In genomic region chr3:53789459-53789858, GRCh38 we compare ENCODE assay signal across 29 cellular contexts. TPM values are rescaled to one million over a fixed set of nuclear protein-coding genes. Genes with fewer than 3 reads are reported as not detected.
A peak's percentile ranks its signal among the peaks of the same experiment; 100 is the strongest.
DNase-seq lines count a peak whose midpoint lies in the region; ATAC-seq and TF ChIP-seq lines count a peak whose summit lies in the region.
"Had no signal": no experiment of that assay in that cellular context is flagged by ENCODE, and none has a peak within 500 bp of the region (broad histone marks: within the 10 kb centered on the region; RNA-seq: fewer than 3 reads in every experiment).

No MANE protein-coding gene starts in this region.

- no peak overlapping the region for H3K9ac ChIP-seq in trophoblast cell (ENCODE audit: low read length)
- H3K9ac ChIP-seq: BLaER1 had no signal

- H4K91ac ChIP-seq in trophoblast cell (ENCODE audit: low read depth, low read length) = no peak overlapping the region

- H3K27me3 Mint-ChIP-seq in natural killer cell treated with Interleukin-12 subunit alpha and Interleukin-12 subunit beta and Interleukin-15 and Interleukin-18, amount 100 ng/mL, for 72 hours = peaks cover 5 to 29% of the 10 kb centered on the region in 2 donors
- H3K27me3 Mint-ChIP-seq in natural killer cell (ENCODE audit: low read depth in 2 of 2) (peaks cover 17 to 22% of the 10 kb centered on the region in 2 donors), WTC11 (ENCODE audit: low read depth) (no peaks in the 10 kb centered on the region), endothelial cell (ENCODE audit: unreplicated experiment) (peaks cover 5% of the 10 kb centered on the region)
- peaks cover 23% of the 10 kb centered on the region for H3K27me3 Mint-ChIP-seq in activated naive CD4-positive, alpha-beta T cell treated with anti-CD3 and anti-CD28 coated beads, Interleukin-2, amount 10 ng/mL, durations not matched to agents 7 days and 5 days
- H3K27me3 Mint-ChIP-seq: CD4-positive, CD25-positive, alpha-beta regulatory T cell had no signal

- no peak overlapping the region for H3K4me2 ChIP-seq in trophoblast cell (ENCODE audit: low read length)
- H3K4me2 ChIP-seq: A549, BLaER1 had no signal

- no peaks in the 10 kb centered on the region for H3K4me1 Mint-ChIP-seq in natural killer cell treated with Interleukin-12 subunit alpha and Interleukin-12 subunit beta and Interleukin-15 and Interleukin-18, amount 100 ng/mL, for 72 hours (ENCODE audit: low read depth in 2 of 2)
- H3K4me1 Mint-ChIP-seq in natural killer cell = no peaks in the 10 kb centered on the region
- peaks cover 8% of the 10 kb centered on the region for H3K4me1 Mint-ChIP-seq in WTC11
- H3K4me1 Mint-ChIP-seq in endothelial cell (ENCODE audit: unreplicated experiment) = no peaks in the 10 kb centered on the region
- no peaks in the 10 kb centered on the region for H3K4me1 Mint-ChIP-seq in activated naive CD4-positive, alpha-beta T cell treated with anti-CD3 and anti-CD28 coated beads, Interleukin-2, amount 10 ng/mL, durations not matched to agents 7 days and 5 days
- H3K4me1 Mint-ChIP-seq: CD14-positive monocyte; CD4-positive, alpha-beta memory T cell; CD4-positive, CD25-positive, alpha-beta regulatory T cell; CD8-positive, alpha-beta memory T cell had no signal

- no peak overlapping the region for H4K8ac ChIP-seq in trophoblast cell (ENCODE audit: low read depth, low read length)

- no peak overlapping the region for H3K4me3 Mint-ChIP-seq in natural killer cell treated with Interleukin-12 subunit alpha and Interleukin-12 subunit beta and Interleukin-15 and Interleukin-18, amount 100 ng/mL, for 72 hours
- H3K4me3 Mint-ChIP-seq in natural killer cell = no peak overlapping the region
- no peak overlapping the region for H3K4me3 Mint-ChIP-seq in WTC11
- peak overlapping the region; percentile 47 for H3K4me3 Mint-ChIP-seq in endothelial cell (ENCODE audit: unreplicated experiment)
- H3K4me3 Mint-ChIP-seq in activated naive CD4-positive, alpha-beta T cell treated with anti-CD3 and anti-CD28 coated beads, Interleukin-2, amount 10 ng/mL, durations not matched to agents 7 days and 5 days = no peak overlapping the region
- H3K4me3 Mint-ChIP-seq: CD14-positive monocyte; CD4-positive, alpha-beta memory T cell; CD4-positive, CD25-positive, alpha-beta regulatory T cell; CD8-positive, alpha-beta memory T cell had no signal

- no CpG with 5 or more reads among the region's 16 CpGs for WGBS in trophoblast cell (ENCODE audit: extremely low coverage, insufficient coverage, insufficient read length)

- H2BK5ac ChIP-seq in trophoblast cell (ENCODE audit: low read depth, low read length, poor library complexity) = no peak overlapping the region

- no peaks in the 10 kb centered on the region for H3K36me3 Mint-ChIP-seq in natural killer cell treated with Interleukin-12 subunit alpha and Interleukin-12 subunit beta and Interleukin-15 and Interleukin-18, amount 100 ng/mL, for 72 hours
- no peaks in the 10 kb centered on the region for H3K36me3 Mint-ChIP-seq in natural killer cell
- no peaks in the 10 kb centered on the region for H3K36me3 Mint-ChIP-seq in WTC11
- H3K36me3 Mint-ChIP-seq in endothelial cell (ENCODE audit: low read depth, unreplicated experiment) = peaks cover 44% of the 10 kb centered on the region
- no peaks in the 10 kb centered on the region for H3K36me3 Mint-ChIP-seq in activated naive CD4-positive, alpha-beta T cell treated with anti-CD3 and anti-CD28 coated beads, Interleukin-2, amount 10 ng/mL, durations not matched to agents 7 days and 5 days
- H3K36me3 Mint-ChIP-seq: CD14-positive monocyte; CD4-positive, alpha-beta memory T cell; CD4-positive, CD25-positive, alpha-beta regulatory T cell; CD8-positive, alpha-beta memory T cell had no signal

- H2AFZ ChIP-seq in trophoblast cell (ENCODE audit: insufficient read depth, low read length, poor library complexity) = no peak overlapping the region

- H2BK120ac ChIP-seq in trophoblast cell (ENCODE audit: insufficient read depth, low read length, poor library complexity) = no peak overlapping the region

- no peak overlapping the region for H3K27ac ChIP-seq in trophoblast cell (ENCODE audit: low read depth, low read length)
- H3K27ac ChIP-seq: 22Rv1, A549, BLaER1 had no signal

- no peaks in the 10 kb centered on the region for H3K27me3 ChIP-seq in trophoblast cell (ENCODE audit: insufficient read depth, low read length)
- H3K27me3 ChIP-seq: BE2C, BLaER1 had no signal

- no peaks in the 10 kb centered on the region for H3K79me2 ChIP-seq in trophoblast cell (ENCODE audit: control insufficient read depth, insufficient read depth, low read length, poor library complexity)

- TF ChIP-seq CTCF in natural killer cell (IDR thresholded peaks at IDR 0.05) (no peak), WTC11 (IDR thresholded peaks at IDR 0.05) (no peak), endothelial cell (IDR thresholded peaks at IDR 0.05; ENCODE audit: unreplicated experiment) (no peak)

- no peak for ATAC-seq in natural killer cell treated with Interleukin-12 subunit alpha and Interleukin-12 subunit beta and Interleukin-15 and Interleukin-18, amount 100 ng/mL, for 72 hours
- ATAC-seq in natural killer cell = no peak
- peak; percentile 43; the same call in 1 of the 2 replicates for ATAC-seq in WTC11
- ATAC-seq: A549, GM12878 had no signal

- H3K4me1 ChIP-seq in trophoblast cell (ENCODE audit: control insufficient read depth in 1 of 2, insufficient read depth in 2 of 2, low read length in 2 of 2) = no peaks in the 10 kb centered on the region
- H3K4me1 ChIP-seq: A549, BE2C, BLaER1 had no signal

- no peak overlapping the region for H2BK12ac ChIP-seq in trophoblast cell (ENCODE audit: low read length)

- no peaks in the 10 kb centered on the region for H3K79me1 ChIP-seq in trophoblast cell (ENCODE audit: low read length)

- H4K12ac ChIP-seq in trophoblast cell (ENCODE audit: low read depth, low read length) = no peak overlapping the region

- intact Hi-C loops in natural killer cell (cut with micrococcal nuclease) = no loop called here

- no peak overlapping the region for H3K27ac Mint-ChIP-seq in natural killer cell treated with Interleukin-12 subunit alpha and Interleukin-12 subunit beta and Interleukin-15 and Interleukin-18, amount 100 ng/mL, for 72 hours
- H3K27ac Mint-ChIP-seq in natural killer cell (no peak overlapping the region), WTC11 (no peak overlapping the region), endothelial cell (ENCODE audit: unreplicated experiment) (no peak overlapping the region)
- H3K27ac Mint-ChIP-seq in activated naive CD4-positive, alpha-beta T cell treated with anti-CD3 and anti-CD28 coated beads, Interleukin-2, amount 10 ng/mL, durations not matched to agents 7 days and 5 days = no peak overlapping the region
- H3K27ac Mint-ChIP-seq: CD14-positive monocyte; CD4-positive, alpha-beta memory T cell; CD4-positive, CD25-positive, alpha-beta regulatory T cell; CD8-positive, alpha-beta memory T cell had no signal

- no peaks in the 10 kb centered on the region for H3K36me3 ChIP-seq in trophoblast cell (ENCODE audit: control insufficient read depth in 1 of 2, insufficient read depth in 2 of 2, low read length in 2 of 2)
- H3K36me3 ChIP-seq: BE2C, BLaER1 had no signal

- POLR2A ChIA-PET in WTC11 (lab: Charles Lee) = no interaction called here

- no peak overlapping the region for H3K18ac ChIP-seq in trophoblast cell (ENCODE audit: low read length)

- H3K4ac ChIP-seq in trophoblast cell (ENCODE audit: low read depth, low read length) = no peak overlapping the region

- CTCF ChIA-PET in WTC11 (lab: Charles Lee) = no interaction called here
- CTCF ChIA-PET in activated naive CD4-positive, alpha-beta T cell treated with anti-CD3 and anti-CD28 coated beads, Interleukin-2, amount 10 ng/mL, durations not matched to agents 7 days and 5 days (lab: Charles Lee) = no interaction called here

- H3K9me3 Mint-ChIP-seq in natural killer cell treated with Interleukin-12 subunit alpha and Interleukin-12 subunit beta and Interleukin-15 and Interleukin-18, amount 100 ng/mL, for 72 hours = no peaks in the 10 kb centered on the region
- no peaks in the 10 kb centered on the region for H3K9me3 Mint-ChIP-seq in natural killer cell
- no peaks in the 10 kb centered on the region for H3K9me3 Mint-ChIP-seq in WTC11
- no peaks in the 10 kb centered on the region for H3K9me3 Mint-ChIP-seq in endothelial cell (ENCODE audit: unreplicated experiment)
- H3K9me3 Mint-ChIP-seq in activated naive CD4-positive, alpha-beta T cell treated with anti-CD3 and anti-CD28 coated beads, Interleukin-2, amount 10 ng/mL, durations not matched to agents 7 days and 5 days = no peaks in the 10 kb centered on the region
- H3K9me3 Mint-ChIP-seq: CD14-positive monocyte; CD4-positive, CD25-positive, alpha-beta regulatory T cell; CD8-positive, alpha-beta memory T cell had no signal

- no peak overlapping the region for H2AK5ac ChIP-seq in trophoblast cell (ENCODE audit: low read length)

- H3K9me3 ChIP-seq in trophoblast cell (ENCODE audit: insufficient read depth, low read depth, low read length) = no peaks in the 10 kb centered on the region
- H3K9me3 ChIP-seq: A549, BE2C, BLaER1 had no signal

- no peak overlapping the region for H3K23ac ChIP-seq in trophoblast cell (ENCODE audit: low read length)

- peak; percentile 45 for DNase-seq in natural killer cell treated with Interleukin-12 subunit alpha and Interleukin-12 subunit beta and Interleukin-15 and Interleukin-18, amount 100 ng/mL, for 72 hours (ENCODE audit: low spot score)
- no peak for DNase-seq in natural killer cell
- no peak for DNase-seq in WTC11 (ENCODE audit: low spot score)
- no peak for DNase-seq in endothelial cell (ENCODE audit: low spot score)
- DNase-seq in trophoblast cell = no peak
- no peak for DNase-seq in activated naive CD4-positive, alpha-beta T cell treated with anti-CD3 and anti-CD28 coated beads, Interleukin-2, amount 10 ng/mL, durations not matched to agents 7 days and 5 days
- DNase-seq in superior temporal gyrus (ENCODE audit: extremely low spot score) = no peak
- no peak for DNase-seq in OCI-M2 (lab: John Stamatoyannopoulos, UW; ENCODE audit: unreplicated experiment)
- DNase-seq: ACHN; BE2C; C1 segment of cervical spinal cord; CD4-positive, alpha-beta memory T cell; CD4-positive, CD25-positive, alpha-beta regulatory T cell; CD8-positive, alpha-beta memory T cell; COR-L47; DMS 273 treated with DMSO at 0.1 percent for 48 hours; DMS153; DMS53; DMS79; DND-41; EL; GDM1 had no signal

- H3K14ac ChIP-seq in trophoblast cell (ENCODE audit: low read length) = no peak overlapping the region

- peak overlapping the region; percentile 51 for H3K4me3 ChIP-seq in trophoblast cell (ENCODE audit: low read depth, low read length)
- H3K4me3 ChIP-seq: A549, BLaER1, GM12878 had no signal

RNA-seq across cellular contexts. Expression of gene CHDH, which starts 56.8 kb away (rescaled TPM):
- under 1 TPM; 0.29 to 0.39 TPM for total RNA-seq in natural killer cell treated with Interleukin-12 subunit alpha and Interleukin-12 subunit beta and Interleukin-15 and Interleukin-18, amount 100 ng/mL, for 72 hours
- total RNA-seq in natural killer cell = 1 to 10 TPM in 1 of 3 donors, under 1 TPM in 2; 0.02 to 1.6 (median 0.09) TPM
- total RNA-seq in WTC11 (2021) = 9.5 to 11.7 TPM (median 10.6 TPM) in 3 replicates
- 1.0 TPM for total RNA-seq in endothelial cell (ENCODE audit: unreplicated experiment)
- polyA plus RNA-seq in trophoblast cell (2013) = 0.40 and 0.55 TPM in 2 replicates
- polyA plus RNA-seq: CD14-positive monocyte; CD8-positive, alpha-beta memory T cell had no signal

RNA-seq across cellular contexts. Expression of gene IL17RB, which starts 56.9 kb away (rescaled TPM):
- total RNA-seq in natural killer cell treated with Interleukin-12 subunit alpha and Interleukin-12 subunit beta and Interleukin-15 and Interleukin-18, amount 100 ng/mL, for 72 hours = 1 to 10 TPM; 1.2 to 2.7 TPM
- total RNA-seq in natural killer cell = under 1 TPM in 1 of 3 donors, not detected in 2; 0.25 TPM
- total RNA-seq in WTC11 (2021) = 5.3 to 6.4 TPM (median 5.6 TPM) in 3 replicates
- total RNA-seq in endothelial cell (ENCODE audit: unreplicated experiment) = 0.33 TPM
- polyA plus RNA-seq in trophoblast cell (2013) = 1.2 and 1.3 TPM in 2 replicates
- total RNA-seq: A172 had no signal
- polyA plus RNA-seq: AG04450 had no signal
